ENCODE assay signal across 8 cellular contexts in genomic region chr6:93419304-93420162, GRCh38. TPM values are rescaled to one million over a fixed set of nuclear protein-coding genes. Genes with fewer than 3 reads are reported as not detected.
A peak's percentile ranks its signal among the peaks of the same experiment; 100 is the strongest.
DNase-seq lines count a peak whose midpoint lies in the region; ATAC-seq and TF ChIP-seq lines count a peak whose summit lies in the region.

Gene EPHA7, minus strand, starts transcription at chr6:93419559. Its CDS starts 218 bp downstream, at chr6:93419341.

- in situ Hi-C loops in GM13977 (cut with MboI; ENCODE audit: low pct_unique_long_range_greater_than_20kb, low sequenced_read_pairs, unreplicated experiment): no loop called here

- no peak for TF ChIP-seq POLR2A in NB4 (IDR thresholded peaks at IDR 0.05; ENCODE audit: extremely low read depth, insufficient read length)

- peak; percentile 91 for DNase-seq in GM13977 (ENCODE audit: low spot score)
- peak; percentile 50 for DNase-seq in NB4 (ENCODE audit: low read depth)
- peak; percentile 59 to 83 for DNase-seq in SW 1271 (lab: John Stamatoyannopoulos, UW)
- DNase-seq in dermis blood vessel endothelial cell: peak; percentile 87
- DNase-seq in kidney epithelial cell (ENCODE audit: low read depth): peak; percentile 87
- no peak for DNase-seq in central memory CD4-positive, alpha-beta T cell

- no peak for TF ChIP-seq CTCF in GM13977 (IDR thresholded peaks at IDR 0.05; ENCODE audit: extremely low read depth, insufficient read depth, missing control alignments)
- no peak for TF ChIP-seq CTCF in NB4 (IDR thresholded peaks at IDR 0.05; ENCODE audit: low read depth, low read length)
- TF ChIP-seq CTCF in kidney epithelial cell (IDR thresholded peaks at IDR 0.05; ENCODE audit: insufficient read depth, low read length, poor library complexity, severe bottlenecking): no peak

- H3K4me3 ChIP-seq in NB4 (ENCODE audit: low read depth, low read length) (no peak within 1 kb of the TSS), kidney epithelial cell (ENCODE audit: low read depth, low read length) (peak within 1 kb of the TSS; percentile 77), skin epidermis (peak within 1 kb of the TSS; percentile 14 to 45 (median 22))

- peak within 1 kb of the TSS in 1 of 21 experiments; percentile 14 for H3K27ac ChIP-seq in skin epidermis

- peaks cover 2% of the 10 kb centered on the region for H3K27me3 ChIP-seq in kidney epithelial cell (ENCODE audit: control insufficient read depth, insufficient read depth, low read length)

- peak; percentile 92 for ATAC-seq in HG02588 (IDR thresholded peaks at IDR 0.05; ENCODE audit: unreplicated experiment)

- H3K36me3 ChIP-seq in kidney epithelial cell (ENCODE audit: control insufficient read depth, insufficient read depth, low read length): no peaks in the 10 kb centered on the region

RNA-seq across cellular contexts. Expression of gene EPHA7, which starts in this region (rescaled TPM):
- under 0.01 TPM in 2 replicates for total RNA-seq in dermis blood vessel endothelial cell
- total RNA-seq in kidney epithelial cell: 0.88 and 0.96 TPM in 2 replicates

Comparison
In these comparisons a context has a peak if more than half of its experiments do, and no peak if none do; other contexts are left out.
1. Peak in DNase-seq in dermis blood vessel endothelial cell; RNA of the gene not detected or under 1 TPM.
2. Peak in DNase-seq and H3K4me3 ChIP-seq in kidney epithelial cell; RNA of the gene not detected or under 1 TPM.